In genomic region chr1:223707270-223708000, GRCh38 we compare ENCODE assay signal across 8 cellular contexts. TPM values are rescaled to one million over a fixed set of nuclear protein-coding genes. Genes with fewer than 3 reads are reported as not detected.
DNase-seq lines count a peak whose midpoint lies in the region; ATAC-seq and TF ChIP-seq lines count a peak whose summit lies in the region.

No MANE protein-coding gene starts in this region.

- H2AFZ ChIP-seq in mammary epithelial cell (ENCODE audit: low read depth, low read length): peak overlapping the region; percentile 80

- no peak overlapping the region for H3K4ac ChIP-seq in mesendoderm (ENCODE audit: low read depth, low read length)

- no peak overlapping the region for H4K5ac ChIP-seq in mesendoderm (ENCODE audit: low read length)

- no peaks in the 10 kb centered on the region for H3K9me3 ChIP-seq in mammary epithelial cell (replicated peaks; ENCODE audit: insufficient read depth, low read length)

- peak overlapping the region; percentile 73 for H3K9ac ChIP-seq in mammary epithelial cell (ENCODE audit: insufficient read depth, low read length)
- no peak overlapping the region for H3K9ac ChIP-seq in mesendoderm (ENCODE audit: low read length)

- dilution Hi-C loops in mammary epithelial cell (cut with HindIII; ENCODE audit: low sequenced_read_pairs): loop anchor here (5.0 kb wide), 1 partner anchor 75 kb away; no protein-coding TSS in a partner anchor

- in situ Hi-C loops in mammary epithelial cell (cut with MboI; ENCODE audit: low sequenced_read_pairs in 2 of 2): no loop called here

- no peak overlapping the region for H3K56ac ChIP-seq in mesendoderm (ENCODE audit: low read length)

- peak; percentile 92 for DNase-seq in DMS79 (lab: John Stamatoyannopoulos, UW)
- DNase-seq in NCI-H2107 (lab: John Stamatoyannopoulos, UW): peak; percentile 84
- peak; percentile 98 for DNase-seq in mammary epithelial cell
- peak; percentile 87 for DNase-seq in mesendoderm
- no peak for DNase-seq in putamen (ENCODE audit: low spot score)
- DNase-seq in activated CD4-positive, alpha-beta T cell treated with anti-CD3 and anti-CD28 coated beads, Interleukin-2, amount 50 U/mL, for 48 hours: no peak

- 0% methylated on average over 6 of the region's 6 CpGs for WGBS in mammary epithelial cell (ENCODE audit: low coverage, missing lambda C conversion rate)
- no CpG with 5 or more reads among the region's 6 CpGs for WGBS in mesendoderm (ENCODE audit: extremely low coverage, insufficient coverage, low lambda C conversion rate)

- H3K79me2 ChIP-seq in mammary epithelial cell (ENCODE audit: insufficient read depth, low read length): peaks cover 8% of the 10 kb centered on the region
- H3K79me2 ChIP-seq in mesendoderm (ENCODE audit: control insufficient read depth, insufficient read depth, low read length): no peaks in the 10 kb centered on the region

- H3K4me1 ChIP-seq in mammary epithelial cell (ENCODE audit: insufficient read depth, low read length) (peaks cover 68% of the 10 kb centered on the region), mesendoderm (ENCODE audit: control insufficient read depth, low read depth, low read length) (peaks cover 2% of the 10 kb centered on the region)

- BruUV-seq in mammary epithelial cell (replicated peaks; lab: Mats Ljungman, UMichigan): TSS peak; percentile 82

- intact Hi-C loops in mammary epithelial cell (cut with micrococcal nuclease): loop anchor here (10.0 kb wide), 1 partner anchor 787 kb away; no protein-coding TSS in a partner anchor

- H3K36me3 ChIP-seq in mammary epithelial cell (ENCODE audit: insufficient read depth, low read length) (no peaks in the 10 kb centered on the region), mesendoderm (ENCODE audit: control insufficient read depth, insufficient read depth, low read length) (no peaks in the 10 kb centered on the region)

- H4K8ac ChIP-seq in mesendoderm (ENCODE audit: low read depth, low read length): no peak overlapping the region

- H3K18ac ChIP-seq in mesendoderm (ENCODE audit: low read length): peak overlapping the region; percentile 20

- no peaks in the 10 kb centered on the region for H3K79me1 ChIP-seq in mesendoderm (ENCODE audit: low read length)

- CTCF ChIA-PET in mammary epithelial cell (lab: Charles Lee; ENCODE audit: low non-redundant PET): no interaction called here

- H2BK120ac ChIP-seq in mesendoderm (ENCODE audit: low read depth, low read length): no peak overlapping the region

- H3K27ac ChIP-seq in mammary epithelial cell (ENCODE audit: insufficient read depth, low read depth, low read length) (peak overlapping the region; percentile 88), mesendoderm (ENCODE audit: low read depth, low read length) (no peak overlapping the region)

- H2AK5ac ChIP-seq in mesendoderm (ENCODE audit: low read length): no peak overlapping the region

- H2BK15ac ChIP-seq in mesendoderm (replicated peaks; ENCODE audit: low read depth): no peak overlapping the region

- no peak overlapping the region for H2BK5ac ChIP-seq in mesendoderm (ENCODE audit: low read length)

- H4K20me1 ChIP-seq in mammary epithelial cell (ENCODE audit: insufficient read depth, low read length): no peaks in the 10 kb centered on the region

- no peak overlapping the region for H3K23ac ChIP-seq in mesendoderm (ENCODE audit: low read length)

- no peak for TF ChIP-seq CTCF in mammary epithelial cell (conservative IDR thresholded peaks at IDR 0.05 in 1 of 2, IDR thresholded peaks at IDR 0.05 in 1 of 2; ENCODE audit: extremely low read depth in 1 of 2, insufficient read depth in 1 of 2, low read depth in 1 of 2, low read length in 2 of 2)

- H3K27me3 ChIP-seq in mammary epithelial cell (ENCODE audit: insufficient read depth, low read length) (no peaks in the 10 kb centered on the region), mesendoderm (ENCODE audit: insufficient read depth, low read length, poor library complexity) (no peaks in the 10 kb centered on the region)

- H3K4me2 ChIP-seq in mammary epithelial cell (ENCODE audit: insufficient read depth, low read depth, low read length) (peak overlapping the region; percentile 70), mesendoderm (ENCODE audit: low read length) (no peak overlapping the region)

- ATAC-seq in activated CD4-positive, CD25-positive, alpha-beta regulatory T cell treated with anti-CD3 and anti-CD28 coated beads, Interleukin-2, amount 50 U/mL, for 24 hours: no peak
- ATAC-seq in HG03457 (IDR thresholded peaks at IDR 0.05; ENCODE audit: unreplicated experiment): no peak

- peak overlapping the region in 2 of 3 experiments; percentile 6 to 7 for H3K4me3 ChIP-seq in mammary epithelial cell (replicated peaks in 1 of 3; ENCODE audit: insufficient read depth in 1 of 3, low read depth in 2 of 3, low read length in 3 of 3)
- no peak overlapping the region for H3K4me3 ChIP-seq in mesendoderm (ENCODE audit: low read length)

RNA-seq across cellular contexts. Expression of gene CAPN2, which starts 4.9 kb away (rescaled TPM):
- total RNA-seq in mammary epithelial cell: 100 to 1,000 TPM; 270 to 454 TPM
- 234 TPM for polyA plus RNA-seq in mammary epithelial cell
- polyA minus RNA-seq in mammary epithelial cell: 517 TPM
- 15.4 TPM for polyA plus RNA-seq in mesendoderm (2013, experiment 1 of 2)
- polyA plus RNA-seq in mesendoderm (2013, experiment 2 of 2): 17.2 TPM

RNA-seq across cellular contexts. Expression of gene CAPN8, which starts 41.9 kb away (rescaled TPM):
- 1 to 10 TPM; 5.2 to 9.5 TPM for total RNA-seq in mammary epithelial cell
- polyA plus RNA-seq in mammary epithelial cell: 4.5 TPM
- polyA minus RNA-seq in mammary epithelial cell: 0.78 TPM
- 0.06 TPM for polyA plus RNA-seq in mesendoderm (2013, experiment 1 of 2)
- 0.06 TPM for polyA plus RNA-seq in mesendoderm (2013, experiment 2 of 2)

Comparison
In these comparisons a context has a peak if more than half of its experiments do, and no peak if none do; other contexts are left out.
1. DNase-seq: peak in DMS79 (single experiment), NCI-H2107 (single experiment), mammary epithelial cell (single experiment) and mesendoderm (single experiment); none in putamen (single experiment) and activated CD4-positive, alpha-beta T cell treated with anti-CD3 and anti-CD28 coated beads, Interleukin-2, amount 50 U/mL, for 48 hours (0 of 2).